ENCODE assay signal across 9 cellular contexts in genomic region chr10:22324413-22324812, GRCh38. TPM values are rescaled to one million over a fixed set of nuclear protein-coding genes. Genes with fewer than 3 reads are reported as not detected.
DNase-seq lines count a peak whose midpoint lies in the region; ATAC-seq and TF ChIP-seq lines count a peak whose summit lies in the region.
"Had no signal": no experiment of that assay in that cellular context is flagged by ENCODE, and none has a peak within 500 bp of the region (broad histone marks: within the 10 kb centered on the region; RNA-seq: fewer than 3 reads in every experiment).

No MANE protein-coding gene starts in this region.

- H3K36me3 Mint-ChIP-seq in CD4-positive, alpha-beta T cell (ENCODE audit: low read depth): peaks cover 47% of the 10 kb centered on the region
- H3K36me3 Mint-ChIP-seq in IgD-negative memory B cell (no peaks in the 10 kb centered on the region), MCF 10A (ENCODE audit: insufficient read depth, unreplicated experiment) (peaks cover 28% of the 10 kb centered on the region), nephron (ENCODE audit: low read depth) (peaks cover 18% of the 10 kb centered on the region)

- 56 to 67% methylated on average over 4 of the region's 4 CpGs for WGBS in sigmoid colon, 2 donors

- no peak overlapping the region for H3K27ac ChIP-seq in CD4-positive, alpha-beta T cell (ENCODE audit: low read depth, low read length)
- H3K27ac ChIP-seq in sigmoid colon: no peak overlapping the region
- no peak overlapping the region for H3K27ac ChIP-seq in WERI-Rb-1

- TF ChIP-seq CTCF in CD4-positive, alpha-beta T cell (IDR thresholded peaks at IDR 0.05): no peak
- TF ChIP-seq CTCF in MCF 10A (IDR thresholded peaks at IDR 0.05; ENCODE audit: unreplicated experiment) (no peak), nephron (IDR thresholded peaks at IDR 0.05; ENCODE audit: unreplicated experiment in 3 of 3) (no peak), sigmoid colon (IDR thresholded peaks at IDR 0.05) (no peak), WERI-Rb-1 (IDR thresholded peaks at IDR 0.05; ENCODE audit: low read depth, low read length) (no peak)

- H3K27me3 ChIP-seq in CD4-positive, alpha-beta T cell (ENCODE audit: control insufficient read depth, insufficient read depth, low read length): peaks cover 27% of the 10 kb centered on the region
- H3K27me3 ChIP-seq in sigmoid colon (peaks cover 0 to 19% (median 0%) of the 10 kb centered on the region in 3 donors), WERI-Rb-1 (ENCODE audit: insufficient read depth, low read depth, severe bottlenecking) (no peaks in the 10 kb centered on the region)

- peaks cover 51% of the 10 kb centered on the region for H3K4me1 Mint-ChIP-seq in CD4-positive, alpha-beta T cell (ENCODE audit: low read depth)
- peaks cover 35 to 46% (median 44%) of the 10 kb centered on the region in 3 donors for H3K4me1 Mint-ChIP-seq in IgD-negative memory B cell
- H3K4me1 Mint-ChIP-seq in MCF 10A (ENCODE audit: insufficient read depth, unreplicated experiment): peaks cover 35% of the 10 kb centered on the region
- peaks cover 42% of the 10 kb centered on the region for H3K4me1 Mint-ChIP-seq in nephron

- POLR2A ChIA-PET in CD4-positive, alpha-beta T cell (lab: Charles Lee): interaction anchor here (0.7 to 5.9 kb wide), 7 partner anchors 8 to 113 kb away, joined by 3 to 48 read pairs (median 5); partner anchors contain the start of gene COMMD3
- POLR2A ChIA-PET in MCF 10A (lab: Yijun Ruan, JAX): interaction anchor here (1.0 to 7.3 kb wide), 3 partner anchors 10 to 322 kb away, joined by 3 to 47 read pairs (median 32); partner anchors contain the start of gene DNAJC1

- peak overlapping the region; percentile 87 for H3K4me3 Mint-ChIP-seq in CD4-positive, alpha-beta T cell
- H3K4me3 Mint-ChIP-seq in IgD-negative memory B cell: peak overlapping the region; percentile 87 to 95 (median 94)
- peak overlapping the region; percentile 80 for H3K4me3 Mint-ChIP-seq in MCF 10A (ENCODE audit: unreplicated experiment)
- H3K4me3 Mint-ChIP-seq in nephron: peak overlapping the region; percentile 93 to 98 (median 96)

- H3K27ac Mint-ChIP-seq in CD4-positive, alpha-beta T cell: peak overlapping the region; percentile 83
- peak overlapping the region; percentile 88 to 94 (median 90) for H3K27ac Mint-ChIP-seq in IgD-negative memory B cell
- no peak overlapping the region for H3K27ac Mint-ChIP-seq in MCF 10A (ENCODE audit: low read depth, unreplicated experiment)
- peak overlapping the region in 2 of 3 experiments; percentile 29 to 77 for H3K27ac Mint-ChIP-seq in nephron

- peaks cover 59% of the 10 kb centered on the region for H3K27me3 Mint-ChIP-seq in CD4-positive, alpha-beta T cell
- H3K27me3 Mint-ChIP-seq in IgD-negative memory B cell (peaks cover 14% of the 10 kb centered on the region), MCF 10A (ENCODE audit: insufficient read depth, unreplicated experiment) (peaks cover 11% of the 10 kb centered on the region), nephron (ENCODE audit: low read depth) (peaks cover 67% of the 10 kb centered on the region)

- no peak for TF ChIP-seq EP300 in sigmoid colon (IDR thresholded peaks at IDR 0.05)

- no peak for ATAC-seq in CD4-positive, alpha-beta T cell (ENCODE audit: poor library complexity)

- CTCF ChIA-PET in CD4-positive, alpha-beta T cell (lab: Charles Lee): interaction anchor here (1.5 kb wide), 1 partner anchor 16 kb away, joined by 4 read pairs; no protein-coding TSS in a partner anchor
- CTCF ChIA-PET in MCF 10A (lab: Yijun Ruan, JAX): interaction anchor here (0.5 to 0.9 kb wide), 3 partner anchors 11 to 665 kb away, joined by 3 to 4 read pairs (median 3); no protein-coding TSS in a partner anchor

- no peak for TF ChIP-seq POLR2A in sigmoid colon (IDR thresholded peaks at IDR 0.05)

- H3K36me3 ChIP-seq in sigmoid colon (peaks cover 0 to 30% (median 7%) of the 10 kb centered on the region in 4 donors), WERI-Rb-1 (peaks cover 12% of the 10 kb centered on the region)

- H3K4me1 ChIP-seq in sigmoid colon: peaks cover 0 to 46% (median 42%) of the 10 kb centered on the region in 4 donors

- DNase-seq in CD4-positive, alpha-beta T cell: no peak
- DNase-seq in MCF 10A (ENCODE audit: unreplicated experiment) (no peak), sigmoid colon (no peak), WERI-Rb-1 (no peak), NCI-H146 (lab: John Stamatoyannopoulos, UW) (no peak)
- DNase-seq in NK-92 treated with Interleukin-12 subunit alpha and Interleukin-12 subunit beta, amount 100 ng/mL, for 24 hours (lab: John Stamatoyannopoulos, UW): no peak
- DNase-seq: mesendoderm had no signal

- intact Hi-C loops in CD4-positive, alpha-beta T cell (cut with DNase I, micrococcal nuclease): loop anchor here (1.0 to 10.0 kb wide), 5 partner anchors 9 to 827 kb away; partner anchors contain the start of genes DNAJC1 (in 1 of the 2) and PIP4K2A (in 1 of the 2)
- intact Hi-C loops in MCF 10A (cut with micrococcal nuclease): loop anchor here (10.0 kb wide), 2 partner anchors 260 to 390 kb away; partner anchors contain the start of gene PIP4K2A
- intact Hi-C loops in sigmoid colon (cut with DNase I): loop anchor here (5.0 to 10.0 kb wide), 4 partner anchors 113 to 792 kb away; partner anchors contain the start of genes MLLT10 and MSRB2

- no TSS peak for BruUV-seq in MCF 10A (replicated peaks; lab: Mats Ljungman, UMichigan)

- H3K4me3 ChIP-seq in sigmoid colon (peak overlapping the region in 1 of 4 donors; percentile 59), WERI-Rb-1 (ENCODE audit: low read depth, low read length) (no peak overlapping the region)

- H3K9me3 ChIP-seq in CD4-positive, alpha-beta T cell (ENCODE audit: control insufficient read depth, low read length): no peaks in the 10 kb centered on the region
- no peaks in the 10 kb centered on the region for H3K9me3 ChIP-seq in sigmoid colon
- no peaks in the 10 kb centered on the region for H3K9me3 ChIP-seq in WERI-Rb-1 (ENCODE audit: severe bottlenecking)

- H3K9me3 Mint-ChIP-seq in CD4-positive, alpha-beta T cell: no peaks in the 10 kb centered on the region
- no peaks in the 10 kb centered on the region for H3K9me3 Mint-ChIP-seq in IgD-negative memory B cell
- no peaks in the 10 kb centered on the region for H3K9me3 Mint-ChIP-seq in MCF 10A (ENCODE audit: unreplicated experiment)
- no peaks in the 10 kb centered on the region for H3K9me3 Mint-ChIP-seq in nephron

RNA-seq across cellular contexts. Expression of gene BMI1, which starts 3.5 kb away (rescaled TPM):
- 10 to 100 TPM; 65.4 to 69.3 TPM for total RNA-seq in CD4-positive, alpha-beta T cell
- polyA plus RNA-seq in IgD-negative memory B cell (37.9 TPM), sigmoid colon (10 to 100 TPM; 16.3 to 20.8 (median 18.6) TPM)
- total RNA-seq in MCF 10A (2022) (78.0 and 80.1 TPM in 2 replicates), sigmoid colon (100 to 1,000 TPM in 2 of 4 donors, 10 to 100 TPM in 2; 58.9 to 123 (median 94.2) TPM)

RNA-seq across cellular contexts. Expression of gene COMMD3, which starts 8.2 kb away (rescaled TPM):
- total RNA-seq in CD4-positive, alpha-beta T cell: 10 to 100 TPM; 43.2 to 51.0 TPM
- polyA plus RNA-seq in IgD-negative memory B cell (85.0 TPM), sigmoid colon (10 to 100 TPM; 42.3 to 61.9 (median 57.8) TPM)
- total RNA-seq in MCF 10A (2022) (69.4 and 73.4 TPM in 2 replicates), sigmoid colon (10 to 100 TPM; 45.3 to 80.1 (median 61.6) TPM)

RNA-seq across cellular contexts. Expression of gene SPAG6, which starts 20.9 kb away (rescaled TPM):
- total RNA-seq in CD4-positive, alpha-beta T cell: not detected
- not detected for polyA plus RNA-seq in IgD-negative memory B cell
- total RNA-seq in MCF 10A (2022): not detected in 2 replicates
- not detected for total RNA-seq in sigmoid colon
- polyA plus RNA-seq in sigmoid colon: under 1 TPM in 1 of 3 donors, not detected in 2; 0.16 TPM
